1 cellular context compared by ENCODE assay signal in the genomic region with DNA sequence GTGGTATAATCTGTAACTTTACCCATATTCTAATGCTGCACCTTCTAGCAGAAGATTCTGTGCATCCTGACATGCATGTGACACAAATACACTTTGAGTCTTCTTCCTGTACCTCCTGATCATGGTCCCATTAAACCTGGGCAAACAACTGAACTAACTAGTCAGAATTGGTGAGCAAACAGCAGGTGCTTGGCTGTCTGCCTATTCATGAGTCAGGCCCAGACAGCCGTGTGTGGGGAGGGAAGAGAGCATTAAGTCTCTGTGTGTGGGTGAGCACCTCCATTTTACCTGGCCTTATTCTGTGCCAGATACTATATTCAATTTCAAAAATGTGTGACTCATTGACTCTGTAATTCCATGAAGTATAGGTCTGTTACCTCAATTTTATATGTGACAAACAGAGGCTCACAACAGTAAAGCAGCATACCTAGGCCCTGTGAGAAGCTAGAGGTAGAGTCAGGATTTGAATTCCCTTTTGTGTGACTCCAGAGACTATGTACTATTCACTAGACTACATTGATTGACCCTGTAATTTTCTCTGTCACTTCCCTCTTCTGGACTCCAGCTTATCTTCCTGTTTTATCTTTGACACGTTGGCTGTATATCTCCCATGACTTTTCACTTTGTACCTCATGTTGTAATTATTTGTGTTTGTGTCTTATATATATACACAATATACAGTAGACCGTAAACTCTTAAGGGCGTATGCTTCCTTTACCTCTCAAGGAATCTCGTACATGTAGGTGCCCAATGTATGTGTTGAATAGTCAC.
A peak's percentile ranks its signal among the peaks of the same experiment; 100 is the strongest.
TF ChIP-seq lines count a peak whose summit lies in the region.

No MANE protein-coding gene starts in this region.

TF ChIP-seq in GM12878, 131 proteins besides CTCF, POLR2A, EP300 and RAD21 (continued from another document):
- TF ChIP-seq PBX3 (IDR thresholded peaks at IDR 0.05; ENCODE audit: insufficient replicate concordance, low read depth, low read length) (no peak), NR2C2 (IDR thresholded peaks at IDR 0.05; ENCODE audit: borderline replicate concordance, control insufficient read depth, insufficient read length, low read depth) (no peak), TCF12 (IDR thresholded peaks at IDR 0.05; ENCODE audit: low read depth, low read length) (peak; percentile 40; the same call in 1 of the 2 replicates), NFIC (IDR thresholded peaks at IDR 0.05; ENCODE audit: low read depth, low read length) (no peak), YY1 (IDR thresholded peaks at IDR 0.05; ENCODE audit: low read depth, low read length) (no peak), CHD1 (IDR thresholded peaks at IDR 0.05; ENCODE audit: low read depth, low read length) (no peak), TBL1XR1 (IDR thresholded peaks at IDR 0.05; ENCODE audit: low read depth, low read length) (no peak), NBN (IDR thresholded peaks at IDR 0.05) (no peak), ZBED1 (IDR thresholded peaks at IDR 0.05; ENCODE audit: borderline replicate concordance) (no peak), ZZZ3 (IDR thresholded peaks at IDR 0.05; ENCODE audit: control insufficient read depth, insufficient read length, low read depth) (no peak), TCF3 (IDR thresholded peaks at IDR 0.05; ENCODE audit: borderline replicate concordance, insufficient read depth, low read depth, low read length) (0 out of 2 replicates have a peak, but pooled peaks have one; percentile 30)
- TF ChIP-seq, protein P1, sequence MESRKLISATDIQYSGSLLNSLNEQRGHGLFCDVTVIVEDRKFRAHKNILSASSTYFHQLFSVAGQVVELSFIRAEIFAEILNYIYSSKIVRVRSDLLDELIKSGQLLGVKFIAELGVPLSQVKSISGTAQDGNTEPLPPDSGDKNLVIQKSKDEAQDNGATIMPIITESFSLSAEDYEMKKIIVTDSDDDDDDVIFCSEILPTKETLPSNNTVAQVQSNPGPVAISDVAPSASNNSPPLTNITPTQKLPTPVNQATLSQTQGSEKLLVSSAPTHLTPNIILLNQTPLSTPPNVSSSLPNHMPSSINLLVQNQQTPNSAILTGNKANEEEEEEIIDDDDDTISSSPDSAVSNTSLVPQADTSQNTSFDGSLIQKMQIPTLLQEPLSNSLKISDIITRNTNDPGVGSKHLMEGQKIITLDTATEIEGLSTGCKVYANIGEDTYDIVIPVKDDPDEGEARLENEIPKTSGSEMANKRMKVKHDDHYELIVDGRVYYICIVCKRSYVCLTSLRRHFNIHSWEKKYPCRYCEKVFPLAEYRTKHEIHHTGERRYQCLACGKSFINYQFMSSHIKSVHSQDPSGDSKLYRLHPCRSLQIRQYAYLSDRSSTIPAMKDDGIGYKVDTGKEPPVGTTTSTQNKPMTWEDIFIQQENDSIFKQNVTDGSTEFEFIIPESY (IDR thresholded peaks at IDR 0.05) = no peak
TF ChIP-seq in GM12878: peak in this region for 2.
